17 cellular contexts compared by ENCODE assay signal in the genomic region with DNA sequence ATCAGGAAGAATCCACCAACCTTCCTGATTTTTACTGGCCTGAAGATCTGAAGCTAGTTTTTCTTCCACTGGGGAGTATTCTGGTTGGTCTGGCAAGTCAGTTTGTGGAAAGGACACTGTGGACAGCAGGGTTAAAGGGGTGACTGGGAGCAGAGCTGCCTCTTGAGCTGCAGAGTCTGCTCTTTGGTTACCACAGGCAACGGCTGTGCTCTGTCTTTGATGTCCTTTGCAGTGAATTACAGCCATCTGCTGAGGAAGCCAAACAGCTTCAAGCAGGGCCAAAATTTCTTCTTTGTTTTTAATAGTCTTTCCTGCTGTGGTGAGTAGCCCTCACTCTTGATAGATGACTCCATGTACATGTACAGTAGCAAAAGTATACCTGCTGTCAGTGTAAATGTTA.
"Had no signal": no experiment of that assay in that cellular context is flagged by ENCODE, and none has a peak within 500 bp of the region (broad histone marks: within the 10 kb centered on the region; RNA-seq: fewer than 3 reads in every experiment).

No MANE protein-coding gene starts in this region.

- DNase-seq: effector CD8-positive, alpha-beta T cell; gastrocnemius medialis; kidney glomerular epithelial cell; mammary epithelial cell; posterior cingulate gyrus; stimulated activated CD4-positive, alpha-beta T cell treated with anti-CD3 and anti-CD28 coated beads, Interleukin-2, amount 100 ng/mL, for 24 hours; stimulated activated CD4-positive, alpha-beta T cell treated with anti-CD3 and anti-CD28 coated beads, Interleukin-4, amount 100 ng/mL, for 4 hours; stimulated activated naive CD4-positive, alpha-beta T cell; stomach; transverse colon had no signal

- H3K9me3 Mint-ChIP-seq: natural killer cell treated with Interleukin-12 subunit alpha and Interleukin-12 subunit beta and Interleukin-15 and Interleukin-18, amount 100 ng/mL, for 72 hours had no signal

- H3K27ac Mint-ChIP-seq: natural killer cell treated with Interleukin-12 subunit alpha and Interleukin-12 subunit beta and Interleukin-15 and Interleukin-18, amount 100 ng/mL, for 72 hours had no signal

- H3K4me3 Mint-ChIP-seq: natural killer cell treated with Interleukin-12 subunit alpha and Interleukin-12 subunit beta and Interleukin-15 and Interleukin-18, amount 100 ng/mL, for 72 hours had no signal

- H3K4me3 ChIP-seq: coronary artery, gastrocnemius medialis, heart right ventricle, skin epidermis, stomach, thoracic aorta, transverse colon had no signal

- H3K36me3 Mint-ChIP-seq: natural killer cell treated with Interleukin-12 subunit alpha and Interleukin-12 subunit beta and Interleukin-15 and Interleukin-18, amount 100 ng/mL, for 72 hours had no signal

- H3K27me3 ChIP-seq: gastrocnemius medialis, stomach, transverse colon had no signal

- ATAC-seq: gastrocnemius medialis; left lobe of liver; natural killer cell treated with Interleukin-12 subunit alpha and Interleukin-12 subunit beta and Interleukin-15 and Interleukin-18, amount 100 ng/mL, for 72 hours; sciatic nerve had no signal

- H3K36me3 ChIP-seq: gastrocnemius medialis, heart right ventricle, stomach, thoracic aorta, transverse colon had no signal

- H3K4me1 ChIP-seq: gastrocnemius medialis, heart right ventricle, stomach, transverse colon had no signal

- H3K9me3 ChIP-seq: gastrocnemius medialis, heart right ventricle, stomach, thoracic aorta, transverse colon had no signal

- H3K27ac ChIP-seq: coronary artery, gastrocnemius medialis, heart right ventricle, skin epidermis, stomach, thoracic aorta, transverse colon had no signal
